Comparison of ENCODE assay signal across 21 cellular contexts in genomic region chr6:129653229-129653628, GRCh38. TPM values are rescaled to one million over a fixed set of nuclear protein-coding genes. Genes with fewer than 3 reads are reported as not detected.
DNase-seq lines count a peak whose midpoint lies in the region; ATAC-seq and TF ChIP-seq lines count a peak whose summit lies in the region.
"Had no signal": no experiment of that assay in that cellular context is flagged by ENCODE, and none has a peak within 500 bp of the region (broad histone marks: within the 10 kb centered on the region; RNA-seq: fewer than 3 reads in every experiment).

No MANE protein-coding gene starts in this region.

- ATAC-seq in natural killer cell: no peak
- ATAC-seq: CD8-positive, alpha-beta T cell; GM23338 had no signal

- POLR2A ChIA-PET in Caco-2 (lab: Charles Lee): no interaction called here

- no peaks in the 10 kb centered on the region for H3K36me3 ChIP-seq in Caco-2 (ENCODE audit: control insufficient read depth, insufficient read depth, low read length)

- no peak for DNase-seq in Caco-2
- DNase-seq in HFFc6: no peak
- DNase-seq in endothelial cell (ENCODE audit: low spot score): no peak
- no peak for DNase-seq in osteocyte (ENCODE audit: extremely low spot score, unreplicated experiment)
- DNase-seq in GDM1 (lab: John Stamatoyannopoulos, UW): no peak
- DNase-seq in activated T-cell treated with anti-CD3 and anti-CD28 coated beads for 4 hours: no peak
- DNase-seq in natural killer cell: no peak
- DNase-seq: CD8-positive, alpha-beta T cell; DMS79 treated with DMSO at 0.1 percent for 48 hours; H9; IMR-90; NCI-H1092 treated with DMSO at 0.1 percent for 48 hours; NCI-H1436; NCI-H187; NCI-H2081 treated with DMSO at 0.1 percent for 48 hours; NCI-H2171; NCI-H226; NCI-H510A; NCI-H69 had no signal

- BruUV-seq in Caco-2 (replicated peaks; lab: Mats Ljungman, UMichigan): no TSS peak

- H3K4me3 Mint-ChIP-seq in Caco-2 (ENCODE audit: unreplicated experiment) (no peak overlapping the region), HFFc6 (no peak overlapping the region), endothelial cell (ENCODE audit: unreplicated experiment) (peak overlapping the region; percentile 44), osteocyte (ENCODE audit: unreplicated experiment) (no peak overlapping the region), natural killer cell (no peak overlapping the region)
- H3K4me3 Mint-ChIP-seq: B cell; CD8-positive, alpha-beta T cell; GM23338; H9 had no signal

- H3K4me3 ChIP-seq in Caco-2 (ENCODE audit: low read depth, low read length): no peak overlapping the region
- H3K4me3 ChIP-seq: GM23338 had no signal

- peaks cover 38% of the 10 kb centered on the region for H3K4me1 Mint-ChIP-seq in Caco-2 (ENCODE audit: low read depth, unreplicated experiment)
- H3K4me1 Mint-ChIP-seq in HFFc6 (ENCODE audit: low read depth): peaks cover 80% of the 10 kb centered on the region
- peaks cover 81% of the 10 kb centered on the region for H3K4me1 Mint-ChIP-seq in endothelial cell (ENCODE audit: unreplicated experiment)
- peaks cover 46% of the 10 kb centered on the region for H3K4me1 Mint-ChIP-seq in osteocyte (ENCODE audit: unreplicated experiment)
- H3K4me1 Mint-ChIP-seq in natural killer cell: peaks cover 16 to 20% of the 10 kb centered on the region in 2 donors

- intact Hi-C loops in Caco-2 (cut with micrococcal nuclease; ENCODE audit: unreplicated experiment): no loop called here
- intact Hi-C loops in natural killer cell (cut with micrococcal nuclease): no loop called here

- no peaks in the 10 kb centered on the region for H3K9me3 ChIP-seq in Caco-2

- H3K9me3 Mint-ChIP-seq in Caco-2 (ENCODE audit: unreplicated experiment): no peaks in the 10 kb centered on the region
- H3K9me3 Mint-ChIP-seq in HFFc6: no peaks in the 10 kb centered on the region
- H3K9me3 Mint-ChIP-seq in endothelial cell (ENCODE audit: unreplicated experiment): no peaks in the 10 kb centered on the region
- H3K9me3 Mint-ChIP-seq in osteocyte (ENCODE audit: unreplicated experiment): no peaks in the 10 kb centered on the region
- no peaks in the 10 kb centered on the region for H3K9me3 Mint-ChIP-seq in natural killer cell
- H3K9me3 Mint-ChIP-seq: CD8-positive, alpha-beta T cell; GM23338; H9 had no signal

- H3K27me3 Mint-ChIP-seq in Caco-2 (ENCODE audit: insufficient read depth, unreplicated experiment): no peaks in the 10 kb centered on the region
- H3K27me3 Mint-ChIP-seq in HFFc6 (ENCODE audit: insufficient read depth): no peaks in the 10 kb centered on the region
- peaks cover 8% of the 10 kb centered on the region for H3K27me3 Mint-ChIP-seq in endothelial cell (ENCODE audit: unreplicated experiment)
- no peaks in the 10 kb centered on the region for H3K27me3 Mint-ChIP-seq in osteocyte (ENCODE audit: unreplicated experiment)
- H3K27me3 Mint-ChIP-seq in natural killer cell (ENCODE audit: low read depth in 2 of 2): no peaks in the 10 kb centered on the region
- H3K27me3 Mint-ChIP-seq: B cell had no signal

- TF ChIP-seq CTCF in Caco-2 (IDR thresholded peaks at IDR 0.05; ENCODE audit: insufficient read depth in 1 of 2, low read depth in 1 of 2, low read length in 1 of 2, severe bottlenecking in 1 of 2, unreplicated experiment in 1 of 2) (no peak), HFFc6 (IDR thresholded peaks at IDR 0.05) (no peak), endothelial cell (IDR thresholded peaks at IDR 0.05; ENCODE audit: unreplicated experiment) (no peak), osteocyte (IDR thresholded peaks at IDR 0.05) (no peak), natural killer cell (IDR thresholded peaks at IDR 0.05) (no peak)

- peak overlapping the region; percentile 32 for H3K27ac Mint-ChIP-seq in Caco-2 (ENCODE audit: unreplicated experiment)
- H3K27ac Mint-ChIP-seq in HFFc6: peak overlapping the region; percentile 63
- peak overlapping the region; percentile 76 for H3K27ac Mint-ChIP-seq in endothelial cell (ENCODE audit: unreplicated experiment)
- peak overlapping the region; percentile 71 for H3K27ac Mint-ChIP-seq in osteocyte (ENCODE audit: unreplicated experiment)
- peak overlapping the region in 1 of 2 donors; percentile 35 for H3K27ac Mint-ChIP-seq in natural killer cell
- H3K27ac Mint-ChIP-seq: B cell; CD8-positive, alpha-beta T cell; GM23338; H9 had no signal

- peaks cover 20% of the 10 kb centered on the region for H3K4me1 ChIP-seq in Caco-2

- H3K36me3 Mint-ChIP-seq in Caco-2 (ENCODE audit: insufficient read depth, unreplicated experiment) (peaks cover 4% of the 10 kb centered on the region), HFFc6 (ENCODE audit: low read depth) (peaks cover 51% of the 10 kb centered on the region), endothelial cell (ENCODE audit: low read depth, unreplicated experiment) (peaks cover 38% of the 10 kb centered on the region), osteocyte (ENCODE audit: unreplicated experiment) (peaks cover 5% of the 10 kb centered on the region), natural killer cell (no peaks in the 10 kb centered on the region)
- H3K36me3 Mint-ChIP-seq: CD8-positive, alpha-beta T cell had no signal

- H3K27me3 ChIP-seq in Caco-2 (replicated peaks; ENCODE audit: control insufficient read depth, insufficient read depth, low read length): no peaks in the 10 kb centered on the region

- CTCF ChIA-PET in Caco-2 (lab: Charles Lee): no interaction called here

RNA-seq across cellular contexts. Expression of gene ARHGAP18, which starts 56.7 kb away (rescaled TPM):
- total RNA-seq in Caco-2 (2022) (15.0 and 15.6 TPM in 2 replicates), endothelial cell (ENCODE audit: unreplicated experiment) (102 TPM), osteocyte (12.8 and 13.3 TPM in 2 replicates), natural killer cell (10 to 100 TPM; 11.5 to 12.5 (median 11.8) TPM)
- total RNA-seq in HFFc6 (2021; fragmentation: NEBNext Ultra II Directional; extraction: Animal tissue kit (Norgen Biotek cat#: 25700)): 10 to 100 TPM; 70.8 to 81.2 (median 76.0) TPM
